30 cellular contexts compared by ENCODE assay signal in the genomic region with DNA sequence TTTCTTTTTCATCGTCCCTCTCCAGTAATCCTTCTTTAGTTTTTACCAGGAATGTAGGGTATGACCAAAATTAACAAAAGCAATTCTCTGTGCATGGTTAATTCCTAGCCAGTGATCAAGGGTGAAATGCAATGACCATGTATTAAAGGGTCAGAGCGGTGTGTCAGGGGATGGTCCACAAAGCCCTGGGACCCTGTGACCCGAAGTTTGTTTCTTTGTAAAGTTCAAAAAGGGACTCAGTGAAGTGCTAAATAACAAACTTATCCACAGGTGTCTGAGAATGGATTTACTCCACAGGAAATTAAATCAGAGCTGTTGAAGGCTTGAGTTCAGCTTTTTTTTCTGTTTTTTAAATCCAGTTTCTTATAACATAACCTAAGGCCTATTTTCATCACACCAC.
"Had no signal": no experiment of that assay in that cellular context is flagged by ENCODE, and none has a peak within 500 bp of the region (broad histone marks: within the 10 kb centered on the region; RNA-seq: fewer than 3 reads in every experiment).

No MANE protein-coding gene starts in this region.

- H3K27ac ChIP-seq: esophagus muscularis mucosa, lower lobe of right lung, neutrophil, parathyroid adenoma, right lobe of liver, suprapubic skin, transverse colon, upper lobe of right lung, uterus had no signal

- H3K36me3 ChIP-seq: esophagus muscularis mucosa, lower lobe of right lung, neutrophil, right lobe of liver, suprapubic skin, transverse colon, upper lobe of right lung, uterus had no signal

- H3K4me1 Mint-ChIP-seq: immature natural killer cell; naive B cell; stimulated activated naive CD8-positive, alpha-beta T cell treated with anti-CD3 and anti-CD28 coated beads, Interleukin-15, amount 100 ng/mL, for 72 hours had no signal

- H3K4me1 ChIP-seq: lower lobe of right lung, parathyroid adenoma, right lobe of liver, suprapubic skin, transverse colon, upper lobe of right lung, uterus had no signal

- H3K4me3 Mint-ChIP-seq: dendritic cell treated with granulocyte-macrophage colony-stimulating factor and Interleukin-4, amounts not matched to agents 40 ng/mL and 50 ng/mL, for 4 days; immature natural killer cell; naive B cell; natural killer cell treated with Interleukin-12 subunit alpha and Interleukin-12 subunit beta and Interleukin-15 and Interleukin-18, amount 100 ng/mL, for 72 hours; stimulated activated naive CD8-positive, alpha-beta T cell treated with anti-CD3 and anti-CD28 coated beads, Interleukin-15, amount 100 ng/mL, for 72 hours had no signal

- H3K27me3 Mint-ChIP-seq: dendritic cell treated with granulocyte-macrophage colony-stimulating factor and Interleukin-4, amounts not matched to agents 40 ng/mL and 50 ng/mL, for 4 days; naive B cell; natural killer cell treated with Interleukin-12 subunit alpha and Interleukin-12 subunit beta and Interleukin-15 and Interleukin-18, amount 100 ng/mL, for 72 hours; progenitor cell of endocrine pancreas; stimulated activated naive CD8-positive, alpha-beta T cell treated with anti-CD3 and anti-CD28 coated beads, Interleukin-15, amount 100 ng/mL, for 72 hours had no signal

- H3K9me3 ChIP-seq: esophagus muscularis mucosa, lower lobe of right lung, mucosa of descending colon, neutrophil, right lobe of liver, suprapubic skin, transverse colon, upper lobe of right lung, uterus had no signal

- H3K4me3 ChIP-seq: esophagus muscularis mucosa, lower lobe of right lung, mucosa of descending colon, right lobe of liver, suprapubic skin, transverse colon, upper lobe of right lung, uterus had no signal

- H3K27ac Mint-ChIP-seq: dendritic cell treated with granulocyte-macrophage colony-stimulating factor and Interleukin-4, amounts not matched to agents 40 ng/mL and 50 ng/mL, for 4 days; immature natural killer cell; naive B cell; natural killer cell treated with Interleukin-12 subunit alpha and Interleukin-12 subunit beta and Interleukin-15 and Interleukin-18, amount 100 ng/mL, for 72 hours; progenitor cell of endocrine pancreas; stimulated activated naive CD8-positive, alpha-beta T cell treated with anti-CD3 and anti-CD28 coated beads, Interleukin-15, amount 100 ng/mL, for 72 hours had no signal

- H3K36me3 Mint-ChIP-seq: immature natural killer cell; naive B cell; natural killer cell treated with Interleukin-12 subunit alpha and Interleukin-12 subunit beta and Interleukin-15 and Interleukin-18, amount 100 ng/mL, for 72 hours had no signal

- H3K27me3 ChIP-seq: esophagus muscularis mucosa, neutrophil, right lobe of liver, suprapubic skin, transverse colon, upper lobe of right lung, uterus had no signal

- H3K9me3 Mint-ChIP-seq: dendritic cell treated with granulocyte-macrophage colony-stimulating factor and Interleukin-4, amounts not matched to agents 40 ng/mL and 50 ng/mL, for 4 days; naive B cell; natural killer cell treated with Interleukin-12 subunit alpha and Interleukin-12 subunit beta and Interleukin-15 and Interleukin-18, amount 100 ng/mL, for 72 hours; stimulated activated naive CD8-positive, alpha-beta T cell treated with anti-CD3 and anti-CD28 coated beads, Interleukin-15, amount 100 ng/mL, for 72 hours had no signal

- H2AFZ ChIP-seq: parathyroid adenoma had no signal

- H3K9ac ChIP-seq: parathyroid adenoma had no signal

- FAIRE-seq: endothelial cell of umbilical vein, small intestine had no signal

- DNase-seq: cerebellar nuclear complex; effector CD8-positive, alpha-beta T cell; foreskin melanocyte; hypothalamus; immature natural killer cell; islet precursor cell; kidney glomerular epithelial cell; left colon; left ventricle myocardium superior; lower lobe of right lung; mucosa of descending colon; naive B cell; right lobe of liver; small intestine; stimulated activated CD4-positive, alpha-beta T cell treated with anti-CD3 and anti-CD28 coated beads, Interleukin-15, amount 100 ng/mL, for 24 hours; stimulated activated CD4-positive, alpha-beta T cell treated with anti-CD3 and anti-CD28 coated beads, Interleukin-2, amount 100 ng/mL, for 48 hours; stimulated activated CD8-positive, alpha-beta memory T cell treated with anti-CD3 and anti-CD28 coated beads, Interleukin-4, amount 100 ng/mL, for 48 hours; stimulated activated naive CD4-positive, alpha-beta T cell; stimulated activated naive CD8-positive, alpha-beta T cell treated with anti-CD3 and anti-CD28 coated beads, Interleukin-15, amount 100 ng/mL, for 72 hours; transverse colon; upper lobe of right lung; uterus had no signal
